In genomic region chr6:82144007-82144851, GRCh38 we compare ENCODE assay signal across 8 cellular contexts.
A peak's percentile ranks its signal among the peaks of the same experiment; 100 is the strongest.
DNase-seq lines count a peak whose midpoint lies in the region; ATAC-seq, FAIRE-seq and TF ChIP-seq lines count a peak whose summit lies in the region.

No MANE protein-coding gene starts in this region.

- H3K4me3 ChIP-seq in astrocyte (ENCODE audit: insufficient read depth, low read depth, low read length), result peak overlapping the region; percentile 44
- peak overlapping the region in 1 of 3 experiments; percentile 4; a peak in 1 of 6 replicates for H3K4me3 ChIP-seq in HepG2 (replicated peaks in 1 of 3; ENCODE audit: insufficient read depth in 1 of 3, low read depth in 2 of 3, low read length in 3 of 3)

- H2AFZ ChIP-seq in astrocyte (ENCODE audit: low read depth, low read length) (peak overlapping the region; percentile 24), HepG2 (ENCODE audit: low read length) (peak overlapping the region; percentile 3)

- H3K9me3 ChIP-seq in astrocyte (ENCODE audit: insufficient read depth, low read depth, low read length) (no peaks in the 10 kb centered on the region), HepG2 (ENCODE audit: low read length) (no peaks in the 10 kb centered on the region)

- DNase-seq in EH (ENCODE audit: low read depth) (peak; percentile 98), astrocyte (ENCODE audit: low read depth) (peak; percentile 98), HepG2 (ENCODE audit: low spot score) (peak; percentile 67), GM19238 (ENCODE audit: insufficient read length, low spot score) (no peak), COR-L47 (lab: John Stamatoyannopoulos, UW) (no peak), OCI-M2 (lab: John Stamatoyannopoulos, UW; ENCODE audit: unreplicated experiment) (no peak)

- TF ChIP-seq CTCF in astrocyte (IDR thresholded peaks at IDR 0.05; ENCODE audit: insufficient read depth, low read depth, low read length) (no peak), HepG2 (CRISPR knock-in tag; IDR thresholded peaks at IDR 0.05) (no peak)

- H3K27me3 Mint-ChIP-seq in astrocyte (ENCODE audit: low read depth, unreplicated experiment), result no peaks in the 10 kb centered on the region

- H3K4me1 Mint-ChIP-seq in astrocyte (ENCODE audit: low read depth, unreplicated experiment), result peaks cover 26% of the 10 kb centered on the region

- peak; percentile 87 for ATAC-seq in GM21515 (IDR thresholded peaks at IDR 0.05; ENCODE audit: unreplicated experiment)
- ATAC-seq in HG03565 (IDR thresholded peaks at IDR 0.05; ENCODE audit: unreplicated experiment), result peak; percentile 84
- ATAC-seq in HepG2, result peak; percentile 76

- in situ Hi-C loops in HepG2 (cut with HindIII; ENCODE audit: extremely low pct_ligation_motif_present, low pct_unique_long_range_greater_than_20kb), result no loop called here

- H3K4me1 ChIP-seq in astrocyte (ENCODE audit: insufficient read depth, low read length), result peaks cover 22% of the 10 kb centered on the region
- H3K4me1 ChIP-seq in HepG2 (ENCODE audit: insufficient read depth, low read length), result peaks cover 23% of the 10 kb centered on the region

- H4K20me1 ChIP-seq in astrocyte (ENCODE audit: insufficient read depth, low read length), result no peaks in the 10 kb centered on the region
- H4K20me1 ChIP-seq in HepG2 (ENCODE audit: insufficient read depth, low read length), result no peaks in the 10 kb centered on the region

- H3K36me3 ChIP-seq in astrocyte (ENCODE audit: insufficient read depth, low read length) (no peaks in the 10 kb centered on the region), HepG2 (replicated peaks in 1 of 2; ENCODE audit: control insufficient read depth in 1 of 2, insufficient read depth in 2 of 2, low read length in 2 of 2) (no peaks in the 10 kb centered on the region)

- intact Hi-C loops in HepG2 (cut with micrococcal nuclease; ENCODE audit: unreplicated experiment), result no loop called here

- TF ChIP-seq RAD21 in HepG2 (CRISPR knock-in tag; IDR thresholded peaks at IDR 0.05), result no peak

- no peaks in the 10 kb centered on the region for H3K27me3 ChIP-seq in astrocyte (ENCODE audit: insufficient read depth, low read length)
- no peaks in the 10 kb centered on the region; a peak in 1 of 5 replicates for H3K27me3 ChIP-seq in HepG2 (ENCODE audit: control insufficient read depth in 1 of 2, insufficient read depth in 2 of 2, low read length in 2 of 2)

- POLR2A ChIA-PET in HepG2 (lab: Yijun Ruan, JAX), result interaction anchor here (0.8 to 1.8 kb wide), 3 partner anchors 43 to 392 kb away, joined by 3 to 6 read pairs (median 4); partner anchors contain the start of gene TENT5A

- FAIRE-seq in astrocyte (lab: Jason Lieb, UNC) (peak; percentile 100), HepG2 (lab: Jason Lieb, UNC) (peak; percentile 59)

- peaks cover 1% of the 10 kb centered on the region for H3K9me3 Mint-ChIP-seq in astrocyte (ENCODE audit: unreplicated experiment)

- WGBS in HepG2 (ENCODE audit: low lambda C conversion rate), result 28% methylated on average over 8 of the region's 8 CpGs

- H3K79me2 ChIP-seq in astrocyte (ENCODE audit: insufficient read depth, low read length), result no peaks in the 10 kb centered on the region
- no peaks in the 10 kb centered on the region for H3K79me2 ChIP-seq in HepG2 (ENCODE audit: insufficient read depth, low read length)

- H3K9ac ChIP-seq in astrocyte (ENCODE audit: low read length) (peak overlapping the region; percentile 80), HepG2 (ENCODE audit: insufficient read depth, low read depth, low read length) (no peak overlapping the region)

- TF ChIP-seq EP300 in HepG2 (IDR thresholded peaks at IDR 0.05; ENCODE audit: low read depth in 2 of 2, low read length in 2 of 2) (no peak), HepG2 (CRISPR knock-in tag; IDR thresholded peaks at IDR 0.05; ENCODE audit: borderline replicate concordance) (no peak)

- CTCF ChIA-PET in HepG2 (lab: Yijun Ruan, JAX; ENCODE audit: low intra/inter-chr PET ratio, low total read pairs), result no interaction called here

- no peak for TF ChIP-seq POLR2A in HepG2 (IDR thresholded peaks at IDR 0.05; ENCODE audit: insufficient read depth in 1 of 2, low read depth in 2 of 2, low read length in 2 of 2)

- H3K27ac ChIP-seq in astrocyte (ENCODE audit: low read depth, low read length) (peak overlapping the region; percentile 87), HepG2 (ENCODE audit: extremely low read length, insufficient read depth, low read length) (no peak overlapping the region)

- peaks cover 2% of the 10 kb centered on the region for H3K36me3 Mint-ChIP-seq in astrocyte (ENCODE audit: low read depth, unreplicated experiment)

- no TSS peak for BruUV-seq in HepG2 (replicated peaks; lab: Mats Ljungman, UMichigan)

- H3K4me2 ChIP-seq in astrocyte (ENCODE audit: low read length) (peak overlapping the region; percentile 84), HepG2 (ENCODE audit: low read depth, low read length) (peak overlapping the region; percentile 46)

- no peak overlapping the region for H3K4me3 Mint-ChIP-seq in astrocyte (ENCODE audit: unreplicated experiment)

- peak overlapping the region; percentile 89 for H3K27ac Mint-ChIP-seq in astrocyte (ENCODE audit: unreplicated experiment)

TF ChIP-seq in HepG2, 621 proteins besides CTCF, POLR2A, EP300 and RAD21:
- TF ChIP-seq SOX5 (CRISPR knock-in tag; IDR thresholded peaks at IDR 0.05; ENCODE audit: borderline replicate concordance) (peak; percentile 36; the same call in 1 of the 2 replicates), SOX13 (IDR thresholded peaks at IDR 0.05) (no peak), SOX13 (CRISPR knock-in tag; conservative IDR thresholded peaks at IDR 0.05 in 1 of 2, IDR thresholded peaks at IDR 0.05 in 1 of 2) (peak in 1 of 2 experiments; percentile 53; a peak in 1 of 4 replicates), FOSL2 (CRISPR knock-in tag; IDR thresholded peaks at IDR 0.05) (peak; percentile 86), DNMT3B (CRISPR knock-in tag; conservative IDR thresholded peaks at IDR 0.05) (no peak), ASH2L (IDR thresholded peaks at IDR 0.05; ENCODE audit: insufficient read length, low read depth, low read length) (peak; percentile 21), RNF219 (CRISPR knock-in tag; IDR thresholded peaks at IDR 0.05) (no peak), FOXK1 (CRISPR knock-in tag; IDR thresholded peaks at IDR 0.05; ENCODE audit: borderline replicate concordance, low read depth) (no peak)
TF ChIP-seq in HepG2: peak in this region for 4.

Comparison
In these comparisons a context has a peak if more than half of its experiments do, and no peak if none do; other contexts are left out.
1. DNase-seq: peak in EH (single experiment), astrocyte (single experiment) and HepG2 (single experiment); none in GM19238 (single experiment), COR-L47 (single experiment) and OCI-M2 (single experiment).
2. Peak in every context shown above with its lines, with median percentiles within 50 percentile points of each other: ATAC-seq.